1 cellular context compared by ENCODE assay signal in genomic region chr10:11358923-11359560, GRCh38.
TF ChIP-seq lines count a peak whose summit lies in the region.

No MANE protein-coding gene starts in this region.

TF ChIP-seq in HEK293, 187 proteins besides CTCF, POLR2A, EP300 and RAD21 (continued from another document):
- TF ChIP-seq ZSCAN4 (tag by site-specific recombination; IDR thresholded peaks at IDR 0.05) (no peak), ZIC2 (tag by site-specific recombination; IDR thresholded peaks at IDR 0.05) (0 out of 2 replicates have a peak, but pooled peaks have one; percentile 32), HOXA7 (CRISPR knock-in tag; IDR thresholded peaks at IDR 0.05; ENCODE audit: borderline replicate concordance) (no peak), ZNF266 (tag by site-specific recombination; IDR thresholded peaks at IDR 0.05; ENCODE audit: low read depth) (peak; percentile 68), ZNF664 (tag by site-specific recombination; IDR thresholded peaks at IDR 0.05) (no peak), ZNF311 (tag by site-specific recombination; IDR thresholded peaks at IDR 0.05; ENCODE audit: borderline replicate concordance) (no peak)
